In the genomic region with DNA sequence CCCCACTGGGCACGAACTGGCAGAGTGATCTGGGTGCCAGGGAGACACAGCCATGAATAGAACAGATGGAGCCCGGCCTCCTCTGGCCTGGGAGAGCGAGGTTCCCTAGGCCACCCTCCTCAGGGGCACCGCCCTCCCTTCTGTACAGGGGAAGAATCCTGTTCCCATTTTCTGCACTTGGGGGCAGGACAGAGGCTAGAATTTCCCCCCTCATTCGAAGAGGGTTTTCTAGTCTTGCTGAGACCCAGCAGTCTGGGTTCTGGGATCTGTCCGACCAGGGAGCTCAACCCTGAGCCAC, we compare ENCODE assay signal across 14 cellular contexts. TPM values are rescaled to one million over a fixed set of nuclear protein-coding genes. Genes with fewer than 3 reads are reported as not detected.
DNase-seq lines count a peak whose midpoint lies in the region; ATAC-seq and TF ChIP-seq lines count a peak whose summit lies in the region.
"Had no signal": no experiment of that assay in that cellular context is flagged by ENCODE, and none has a peak within 500 bp of the region (broad histone marks: within the 10 kb centered on the region; RNA-seq: fewer than 3 reads in every experiment).

No MANE protein-coding gene starts in this region.

- H3K9me3 Mint-ChIP-seq in chondrocyte (ENCODE audit: low read depth) (no peaks in the 10 kb centered on the region), mesothelial cell of epicardium (no peaks in the 10 kb centered on the region)
- H3K9me3 Mint-ChIP-seq: CD4-positive, alpha-beta T cell had no signal

- peaks cover 100% of the 10 kb centered on the region for H3K79me2 ChIP-seq in smooth muscle cell (ENCODE audit: low read depth)

- peaks cover 9% of the 10 kb centered on the region for H3K36me3 ChIP-seq in smooth muscle cell (ENCODE audit: low read depth)
- H3K36me3 ChIP-seq: HAP-1 had no signal

- H3K9ac ChIP-seq in smooth muscle cell (ENCODE audit: low read depth): no peak overlapping the region

- H3K27me3 Mint-ChIP-seq in chondrocyte (ENCODE audit: low read depth) (no peaks in the 10 kb centered on the region), mesothelial cell of epicardium (ENCODE audit: low read depth) (no peaks in the 10 kb centered on the region)
- H3K27me3 Mint-ChIP-seq: B cell; CD4-positive, alpha-beta T cell had no signal

- no peak overlapping the region for H2AFZ ChIP-seq in smooth muscle cell (ENCODE audit: low read depth)

- peaks cover 32% of the 10 kb centered on the region for H3K36me3 Mint-ChIP-seq in chondrocyte (ENCODE audit: low read depth)
- peaks cover 16% of the 10 kb centered on the region for H3K36me3 Mint-ChIP-seq in mesothelial cell of epicardium

- ATAC-seq in left ventricle myocardium superior: no peak

- no peak overlapping the region for H3K4me3 ChIP-seq in smooth muscle cell
- H3K4me3 ChIP-seq: HAP-1 had no signal

- H4K20me1 ChIP-seq in smooth muscle cell (ENCODE audit: low read depth): peaks cover 100% of the 10 kb centered on the region

- H3K4me2 ChIP-seq in smooth muscle cell: no peak overlapping the region

- peaks cover 72% of the 10 kb centered on the region for H3F3A ChIP-seq in smooth muscle cell (ENCODE audit: low read depth)

- peak overlapping the region; percentile 96 for H3K27ac ChIP-seq in smooth muscle cell (ENCODE audit: low read depth)

- DNase-seq in cardiac septum (ENCODE audit: low spot score) (peak; percentile 35), left ventricle myocardium superior (no peak), chondrocyte (ENCODE audit: low spot score) (no peak), smooth muscle cell (lab: John Stamatoyannopoulos, UW; ENCODE audit: unreplicated experiment) (no peak), activated gamma-delta T cell treated with Interleukin-2 at 50 U/mL for 16 hours (no peak), mesothelial cell of epicardium (ENCODE audit: low spot score in 2 of 2, unreplicated experiment in 2 of 2) (no peak)
- DNase-seq in stimulated activated CD4-positive, alpha-beta T cell treated with anti-CD3 and anti-CD28 coated beads, Interleukin-1b, Interleukin-23, amount 100 ng/mL, for 48 hours: no peak
- DNase-seq: ACHN; C1 segment of cervical spinal cord; Calu3; CD4-positive, alpha-beta T cell; DMS 273 treated with DMSO at 0.1 percent for 48 hours had no signal

- H3K4me3 Mint-ChIP-seq in chondrocyte (ENCODE audit: unreplicated experiment): no peak overlapping the region
- H3K4me3 Mint-ChIP-seq in mesothelial cell of epicardium: no peak overlapping the region
- H3K4me3 Mint-ChIP-seq: B cell; CD4-positive, alpha-beta T cell had no signal

- H3K9me3 ChIP-seq in smooth muscle cell (replicated peaks; ENCODE audit: low read depth): no peaks in the 10 kb centered on the region
- H3K9me3 ChIP-seq: HAP-1 had no signal

- 97% methylated on average over 6 of the region's 6 CpGs for WGBS in smooth muscle cell (ENCODE audit: low lambda C conversion rate)

- TF ChIP-seq CTCF in chondrocyte (IDR thresholded peaks at IDR 0.05): no peak
- no peak for TF ChIP-seq CTCF in smooth muscle cell (IDR thresholded peaks at IDR 0.05; ENCODE audit: borderline replicate concordance, insufficient read depth, poor library complexity, severe bottlenecking)
- TF ChIP-seq CTCF in mesothelial cell of epicardium (IDR thresholded peaks at IDR 0.05; ENCODE audit: unreplicated experiment): no peak

- H3K27ac Mint-ChIP-seq in chondrocyte (ENCODE audit: unreplicated experiment): peak overlapping the region; percentile 24
- H3K27ac Mint-ChIP-seq in mesothelial cell of epicardium: no peak overlapping the region
- H3K27ac Mint-ChIP-seq: B cell; CD4-positive, alpha-beta T cell had no signal

- intact Hi-C loops in cardiac septum (cut with DNase I): loop anchor here (5.0 kb wide), 1 partner anchor 242 kb away; no protein-coding TSS in a partner anchor
- intact Hi-C loops in left ventricle myocardium superior (cut with micrococcal nuclease): no loop called here

- peaks cover 66% of the 10 kb centered on the region for H3K4me1 Mint-ChIP-seq in chondrocyte (ENCODE audit: low read depth)
- H3K4me1 Mint-ChIP-seq in mesothelial cell of epicardium: peaks cover 10% of the 10 kb centered on the region
- H3K4me1 Mint-ChIP-seq: B cell had no signal

- H3K27me3 ChIP-seq in smooth muscle cell (ENCODE audit: low read depth): no peaks in the 10 kb centered on the region

- peaks cover 9% of the 10 kb centered on the region for H3K4me1 ChIP-seq in smooth muscle cell (ENCODE audit: low read depth)
- H3K4me1 ChIP-seq: HAP-1 had no signal

RNA-seq across cellular contexts. Expression of a gene that starts 52.7 kb away (rescaled TPM):
- total RNA-seq in cardiac septum (21.6 TPM), left ventricle myocardium superior (14.8 TPM), chondrocyte (2,235 to 2,410 TPM (median 2,315 TPM) in 3 replicates), smooth muscle cell (1,084 and 1,167 TPM in 2 replicates), mesothelial cell of epicardium (549 to 605 TPM (median 596 TPM) in 3 replicates)
- 1,100 and 1,443 TPM in 2 replicates for polyA plus RNA-seq in smooth muscle cell
- total RNA-seq: B cell, Calu3 had no signal

Comparison
In these comparisons a context has a peak if more than half of its experiments do, and no peak if none do; other contexts are left out.
1. RNA of a gene that starts 52.7 kb away (total RNA-seq): 2,235 to 2,410 TPM in chondrocyte, 1,084 to 1,167 TPM in smooth muscle cell and 549 to 605 TPM in mesothelial cell of epicardium; 21.6 TPM in cardiac septum (single experiment) and 14.8 TPM in left ventricle myocardium superior (single experiment); every median in the first group is over 10 times any median in the second.